ENCODE assay signal across 13 cellular contexts in the genomic region with DNA sequence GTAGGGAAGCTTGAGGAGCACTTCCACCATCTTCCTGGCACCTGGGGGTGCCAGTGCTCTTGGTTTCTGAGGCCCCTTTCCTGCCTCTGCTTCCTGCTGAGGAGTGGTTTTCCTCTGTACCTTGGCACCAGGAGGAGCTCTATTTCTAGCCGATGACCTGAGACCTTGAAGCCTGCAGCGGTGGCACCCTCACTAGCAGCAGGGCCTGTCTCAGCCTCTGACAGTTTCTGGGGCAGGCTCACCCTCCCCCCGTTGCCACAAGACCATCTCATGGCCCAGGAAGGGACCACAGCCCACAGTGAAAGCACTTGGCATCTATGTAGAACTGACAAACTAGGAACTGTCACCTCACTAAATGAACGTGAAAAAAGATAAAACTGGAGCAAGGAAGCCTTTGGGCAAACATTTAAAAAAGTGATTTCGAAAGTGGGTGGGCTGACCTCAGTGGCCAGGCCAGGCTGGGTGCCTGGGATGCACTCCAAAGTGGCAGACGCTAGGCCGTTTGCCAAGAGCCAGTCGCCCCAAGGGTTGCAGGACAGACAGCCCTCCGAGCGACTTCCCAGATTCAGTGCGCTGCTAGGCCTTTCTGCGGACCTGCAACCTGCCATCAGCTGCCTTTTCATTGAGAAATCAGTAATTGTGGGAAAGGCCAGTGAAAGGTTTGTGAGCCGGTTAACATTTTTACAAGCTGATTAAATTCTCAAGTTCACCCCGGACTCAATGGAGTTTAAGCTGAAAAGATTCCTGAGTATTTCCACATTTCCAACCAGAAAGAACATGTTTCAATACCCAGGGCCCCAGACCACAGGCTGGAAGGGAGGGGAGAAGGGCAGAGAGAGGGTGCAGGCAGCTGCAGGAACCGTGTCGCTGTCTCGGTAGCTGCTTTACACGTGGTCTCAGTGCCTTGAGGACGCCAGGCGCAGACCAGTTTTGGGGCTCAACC.
A peak's percentile ranks its signal among the peaks of the same experiment; 100 is the strongest.
DNase-seq lines count a peak whose midpoint lies in the region; ATAC-seq and TF ChIP-seq lines count a peak whose summit lies in the region.
"Had no signal": no experiment of that assay in that cellular context is flagged by ENCODE, and none has a peak within 500 bp of the region (broad histone marks: within the 10 kb centered on the region; RNA-seq: fewer than 3 reads in every experiment).

No MANE protein-coding gene starts in this region.

- H3K4ac ChIP-seq in neuronal stem cell (ENCODE audit: low read length), result no peak overlapping the region

- H3K4me2 ChIP-seq in neuronal stem cell (ENCODE audit: insufficient read depth, low read length, poor library complexity, severe bottlenecking), result no peak overlapping the region

- no peak overlapping the region for H3K14ac ChIP-seq in neuronal stem cell (ENCODE audit: low read length)

- H3K4me3 Mint-ChIP-seq in CD8-positive, alpha-beta memory T cell, result no peak overlapping the region

- H2BK5ac ChIP-seq in neuronal stem cell (ENCODE audit: low read length), result no peak overlapping the region

- no peaks in the 10 kb centered on the region for H3K9me3 Mint-ChIP-seq in CD8-positive, alpha-beta memory T cell

- DNase-seq in Ammon's horn (ENCODE audit: low spot score) (peak; percentile 36), RWPE1 (ENCODE audit: low spot score) (no peak), foreskin fibroblast (peak; percentile 54 to 74), neuronal stem cell (ENCODE audit: low spot score) (no peak), amniotic stem cell (lab: John Stamatoyannopoulos, UW) (no peak)
- DNase-seq in activated CD4-positive, alpha-beta T cell treated with anti-CD3 and anti-CD28 coated beads for 4 hours, result no peak
- DNase-seq in stimulated activated naive CD8-positive, alpha-beta T cell treated with anti-CD3 and anti-CD28 coated beads, Interleukin-15, Interleukin-2, amounts not matched to agents 100 U/mL and 50 U/mL, for 24 hours, result no peak
- no peak for DNase-seq in CD8-positive, alpha-beta memory T cell
- DNase-seq: activated CD8-positive, alpha-beta memory T cell treated with anti-CD3 and anti-CD28 coated beads, Interleukin-2, amount 50 U/mL, for 48 hours; MG63; NCI-H2227 treated with DMSO at 0.1 percent for 48 hours; RPMI8226 had no signal

- H3K18ac ChIP-seq in neuronal stem cell (ENCODE audit: low read length), result peak overlapping the region; percentile 89

- POLR2A ChIA-PET in RWPE1 (lab: Yijun Ruan, JAX; ENCODE audit: low non-redundant PET), result no interaction called here
- POLR2A ChIA-PET in CD8-positive, alpha-beta memory T cell (lab: Charles Lee), result no interaction called here

- no peak overlapping the region for H2BK12ac ChIP-seq in neuronal stem cell (ENCODE audit: low read length)

- no peak overlapping the region for H4K91ac ChIP-seq in neuronal stem cell (ENCODE audit: low read depth, low read length, poor library complexity)

- H3K27ac ChIP-seq in RWPE1, result peak overlapping the region; percentile 76
- no peak overlapping the region for H3K27ac ChIP-seq in neuronal stem cell (replicated peaks; ENCODE audit: low read length)
- no peak overlapping the region for H3K27ac ChIP-seq in CD8-positive, alpha-beta memory T cell (ENCODE audit: low read depth, low read length)

- H3K79me1 ChIP-seq in neuronal stem cell (ENCODE audit: low read depth, low read length), result no peaks in the 10 kb centered on the region

- peaks cover 2 to 4% of the 10 kb centered on the region in 2 donors for H3K27me3 Mint-ChIP-seq in CD8-positive, alpha-beta memory T cell

- no peaks in the 10 kb centered on the region for H3K36me3 ChIP-seq in neuronal stem cell (replicated peaks in 1 of 2; ENCODE audit: control insufficient read depth in 2 of 2, insufficient read depth in 2 of 2, low read length in 2 of 2)
- H3K36me3 ChIP-seq in CD8-positive, alpha-beta memory T cell (ENCODE audit: insufficient read depth, low read length), result no peaks in the 10 kb centered on the region
- H3K36me3 ChIP-seq: MG63 had no signal

- no peaks in the 10 kb centered on the region for H3K27me3 ChIP-seq in neuronal stem cell (ENCODE audit: control insufficient read depth in 3 of 3, insufficient read depth in 3 of 3, low read depth in 1 of 3, low read length in 3 of 3)
- H3K27me3 ChIP-seq in CD8-positive, alpha-beta memory T cell (ENCODE audit: insufficient read depth, low read length, poor library complexity, severe bottlenecking), result no peaks in the 10 kb centered on the region
- H3K27me3 ChIP-seq: MG63 had no signal

- H4K8ac ChIP-seq in neuronal stem cell (ENCODE audit: low read depth, low read length), result no peak overlapping the region

- peak overlapping the region in 1 of 8 donors; percentile 47 for H3K27ac Mint-ChIP-seq in CD8-positive, alpha-beta memory T cell

- H3K4me3 ChIP-seq in foreskin fibroblast (ENCODE audit: low read depth in 1 of 2, low read length in 2 of 2) (peak overlapping the region in 1 of 2 donors; percentile 11), neuronal stem cell (ENCODE audit: low read length in 2 of 2) (no peak overlapping the region)
- H3K4me3 ChIP-seq in CD8-positive, alpha-beta memory T cell (ENCODE audit: low read length), result no peak overlapping the region
- H3K4me3 ChIP-seq: MG63, skin epidermis had no signal

- WGBS in neuronal stem cell (ENCODE audit: extremely low coverage in 2 of 2, insufficient read length in 2 of 2, insufficient replicate concordance in 1 of 2), 2 donors, result no CpG with 5 or more reads among the region's 20 CpGs

- TF ChIP-seq CTCF in RWPE1 (conservative IDR thresholded peaks at IDR 0.05; ENCODE audit: low read depth) (no peak), foreskin fibroblast (IDR thresholded peaks at IDR 0.05; ENCODE audit: low read depth, low read length) (no peak)

- no peaks in the 10 kb centered on the region for H3K4me1 Mint-ChIP-seq in CD8-positive, alpha-beta memory T cell

- peaks cover 0 to 4% of the 10 kb centered on the region in 2 donors for H3K4me1 ChIP-seq in neuronal stem cell (ENCODE audit: control insufficient read depth in 2 of 2, insufficient read depth in 1 of 2, low read depth in 1 of 2, low read length in 2 of 2)
- no peaks in the 10 kb centered on the region for H3K4me1 ChIP-seq in CD8-positive, alpha-beta memory T cell (ENCODE audit: insufficient read depth, low read length)

- H3K9ac ChIP-seq in neuronal stem cell (ENCODE audit: low read depth, low read length, poor library complexity), result no peak overlapping the region

- CTCF ChIA-PET in RWPE1 (lab: Yijun Ruan, JAX), result interaction anchor here (0.6 to 1.0 kb wide), 4 partner anchors 14 to 562 kb away, joined by 3 to 4 read pairs (median 3); no protein-coding TSS in a partner anchor
- CTCF ChIA-PET in CD8-positive, alpha-beta memory T cell (lab: Charles Lee), result no interaction called here

- no peaks in the 10 kb centered on the region for H3K36me3 Mint-ChIP-seq in CD8-positive, alpha-beta memory T cell

- peak overlapping the region; percentile 61 for H2AFZ ChIP-seq in neuronal stem cell (ENCODE audit: low read length)

- H3K23ac ChIP-seq in neuronal stem cell (ENCODE audit: low read depth, low read length, poor library complexity), result no peak overlapping the region

- no peak overlapping the region for H2BK15ac ChIP-seq in neuronal stem cell (ENCODE audit: low read length)

- H2BK120ac ChIP-seq in neuronal stem cell (ENCODE audit: low read depth, low read length), result no peak overlapping the region

- H3K9me3 ChIP-seq in neuronal stem cell (replicated peaks in 1 of 2; ENCODE audit: control insufficient read depth in 2 of 2, insufficient read depth in 1 of 2, low read depth in 1 of 2, low read length in 2 of 2), result no peaks in the 10 kb centered on the region
- no peaks in the 10 kb centered on the region for H3K9me3 ChIP-seq in CD8-positive, alpha-beta memory T cell (ENCODE audit: low read length)
- H3K9me3 ChIP-seq: MG63 had no signal

- H2AK5ac ChIP-seq in neuronal stem cell (ENCODE audit: low read depth, low read length), result no peak overlapping the region

- ATAC-seq in stimulated activated naive CD8-positive, alpha-beta T cell treated with anti-CD3 and anti-CD28 coated beads, Interleukin-15, Interleukin-2, amounts not matched to agents 100 U/mL and 50 U/mL, for 24 hours, result no peak

Comparison
In these comparisons a context has a peak if more than half of its experiments do, and no peak if none do; other contexts are left out.
1. DNase-seq: peak in Ammon's horn (single experiment) and foreskin fibroblast (2 of 2); none in RWPE1 (single experiment), neuronal stem cell (single experiment), amniotic stem cell (single experiment), activated CD4-positive, alpha-beta T cell treated with anti-CD3 and anti-CD28 coated beads for 4 hours (0 of 2), stimulated activated naive CD8-positive, alpha-beta T cell treated with anti-CD3 and anti-CD28 coated beads, Interleukin-15, Interleukin-2, amounts not matched to agents 100 U/mL and 50 U/mL, for 24 hours (single experiment) and CD8-positive, alpha-beta memory T cell (0 of 5).